Comparison of ENCODE assay signal across 17 cellular contexts in genomic region chr13:25727250-25727649, GRCh38.
DNase-seq lines count a peak whose midpoint lies in the region; TF ChIP-seq lines count a peak whose summit lies in the region.
"Had no signal": no experiment of that assay in that cellular context is flagged by ENCODE, and none has a peak within 500 bp of the region (broad histone marks: within the 10 kb centered on the region; RNA-seq: fewer than 3 reads in every experiment).

No MANE protein-coding gene starts in this region.

- intact Hi-C loops in adrenal gland (cut with DNase I) = no loop called here

- peaks cover 4% of the 10 kb centered on the region for H3K9me3 Mint-ChIP-seq in osteocyte (ENCODE audit: unreplicated experiment)
- H3K9me3 Mint-ChIP-seq: nephron had no signal

- H3K36me3 ChIP-seq in adrenal gland (replicated peaks in 1 of 2) (no peaks in the 10 kb centered on the region), right atrium auricular region (no peaks in the 10 kb centered on the region)
- H3K36me3 ChIP-seq: upper lobe of left lung had no signal

- H3K27me3 Mint-ChIP-seq in osteocyte (ENCODE audit: unreplicated experiment) = no peaks in the 10 kb centered on the region

- no peak overlapping the region for H3K4me3 Mint-ChIP-seq in osteocyte (ENCODE audit: unreplicated experiment)
- H3K4me3 Mint-ChIP-seq: activated T-helper 17 cell treated with anti-CD3 and anti-CD28 coated beads, Interleukin-2, amount 50 U/mL, for 72 hours; nephron; stimulated activated naive CD8-positive, alpha-beta T cell treated with anti-CD3 and anti-CD28 coated beads, Interleukin-15, amount 100 ng/mL, for 72 hours had no signal

- no peaks in the 10 kb centered on the region for H3K9me3 ChIP-seq in adrenal gland (replicated peaks in 1 of 3)
- no peaks in the 10 kb centered on the region for H3K9me3 ChIP-seq in right atrium auricular region
- H3K9me3 ChIP-seq: upper lobe of left lung had no signal

- WGBS in adrenal gland, 4 donors = 71 to 79% (median 76%) methylated on average over 6 of the region's 6 CpGs

- no peak overlapping the region for H3K27ac ChIP-seq in adrenal gland
- H3K27ac ChIP-seq in right atrium auricular region = no peak overlapping the region
- H3K27ac ChIP-seq: epithelial cell of prostate had no signal

- H3K4me3 ChIP-seq in LNCaP clone FGC (ENCODE audit: low read depth, low read length) = no peak overlapping the region
- H3K4me3 ChIP-seq in adrenal gland = no peak overlapping the region
- no peak overlapping the region for H3K4me3 ChIP-seq in right atrium auricular region
- H3K4me3 ChIP-seq: upper lobe of left lung had no signal

- no peaks in the 10 kb centered on the region for H3K36me3 Mint-ChIP-seq in osteocyte (ENCODE audit: unreplicated experiment)

- H3K4me1 ChIP-seq in adrenal gland (replicated peaks in 1 of 2) = no peaks in the 10 kb centered on the region
- H3K4me1 ChIP-seq in right atrium auricular region = no peaks in the 10 kb centered on the region

- no peaks in the 10 kb centered on the region for H3K27me3 ChIP-seq in adrenal gland
- no peaks in the 10 kb centered on the region for H3K27me3 ChIP-seq in right atrium auricular region
- H3K27me3 ChIP-seq: upper lobe of left lung had no signal

- H3K27ac Mint-ChIP-seq in osteocyte (ENCODE audit: unreplicated experiment) = peak overlapping the region; percentile 87
- H3K27ac Mint-ChIP-seq: activated T-helper 17 cell treated with anti-CD3 and anti-CD28 coated beads, Interleukin-2, amount 50 U/mL, for 72 hours; nephron; stimulated activated naive CD8-positive, alpha-beta T cell treated with anti-CD3 and anti-CD28 coated beads, Interleukin-15, amount 100 ng/mL, for 72 hours had no signal

- no peak for TF ChIP-seq POLR2A in adrenal gland (IDR thresholded peaks at IDR 0.05)

- peaks cover 42% of the 10 kb centered on the region for H3K4me1 Mint-ChIP-seq in osteocyte (ENCODE audit: unreplicated experiment)
- H3K4me1 Mint-ChIP-seq: activated T-helper 17 cell treated with anti-CD3 and anti-CD28 coated beads, Interleukin-2, amount 50 U/mL, for 72 hours; stimulated activated naive CD8-positive, alpha-beta T cell treated with anti-CD3 and anti-CD28 coated beads, Interleukin-15, amount 100 ng/mL, for 72 hours had no signal

- DNase-seq in LNCaP clone FGC (ENCODE audit: low read depth) (peak; percentile 94), NCI-H345 (lab: John Stamatoyannopoulos, UW) (peak; percentile 68), astrocyte of the hippocampus (ENCODE audit: low read depth, low spot score) (peak; percentile 17), osteocyte (ENCODE audit: extremely low spot score, unreplicated experiment) (no peak), adrenal gland (no peak), C1 segment of cervical spinal cord (lab: John Stamatoyannopoulos, UW) (no peak), right atrium auricular region (ENCODE audit: low spot score) (no peak)
- DNase-seq in activated CD8-positive, alpha-beta memory T cell treated with anti-CD3 and anti-CD28 coated beads, Interleukin-2, amount 50 U/mL, for 48 hours = no peak
- DNase-seq: foreskin fibroblast; Kasumi-1; kidney; stimulated activated naive CD8-positive, alpha-beta T cell treated with anti-CD3 and anti-CD28 coated beads, Interleukin-15, amount 100 ng/mL, for 72 hours; T1000 had no signal

- no peak for TF ChIP-seq CTCF in LNCaP clone FGC (IDR thresholded peaks at IDR 0.05; ENCODE audit: control insufficient read depth, extremely low read depth, insufficient read depth)
- TF ChIP-seq CTCF in osteocyte (IDR thresholded peaks at IDR 0.05) = no peak
- TF ChIP-seq CTCF in adrenal gland (IDR thresholded peaks at IDR 0.05) = no peak
- TF ChIP-seq CTCF in right atrium auricular region (IDR thresholded peaks at IDR 0.05) = no peak

Comparison
In these comparisons a context has a peak if more than half of its experiments do, and no peak if none do; other contexts are left out.
1. DNase-seq: peak in LNCaP clone FGC (single experiment), NCI-H345 (single experiment) and astrocyte of the hippocampus (single experiment); none in osteocyte (single experiment), adrenal gland (0 of 7), C1 segment of cervical spinal cord (0 of 14), activated CD8-positive, alpha-beta memory T cell treated with anti-CD3 and anti-CD28 coated beads, Interleukin-2, amount 50 U/mL, for 48 hours (single experiment) and right atrium auricular region (single experiment).